In genomic region chr14:58129208-58129607, GRCh38 we compare ENCODE assay signal across 1 cellular context.
TF ChIP-seq lines count a peak whose summit lies in the region.

No MANE protein-coding gene starts in this region.

TF ChIP-seq in HepG2, 621 proteins besides CTCF, POLR2A, EP300 and RAD21:
- TF ChIP-seq NR2F6 (IDR thresholded peaks at IDR 0.05) (no peak), NR2F6 (CRISPR knock-in tag; IDR thresholded peaks at IDR 0.05) (no peak), ZNF121 (CRISPR knock-in tag; IDR thresholded peaks at IDR 0.05) (no peak), DR1 (CRISPR knock-in tag; IDR thresholded peaks at IDR 0.05) (no peak), MXD3 (CRISPR knock-in tag; IDR thresholded peaks at IDR 0.05) (no peak), ZNF362 (CRISPR knock-in tag; IDR thresholded peaks at IDR 0.05; ENCODE audit: borderline replicate concordance) (no peak), KDM6A (CRISPR knock-in tag; IDR thresholded peaks at IDR 0.05; ENCODE audit: low read depth) (no peak), GZF1 (CRISPR knock-in tag; IDR thresholded peaks at IDR 0.05) (no peak), ZNF501 (CRISPR knock-in tag; IDR thresholded peaks at IDR 0.05) (no peak), ZNF564 (CRISPR knock-in tag; IDR thresholded peaks at IDR 0.05) (no peak), PHF5A (CRISPR knock-in tag; IDR thresholded peaks at IDR 0.05; ENCODE audit: low read depth, unreplicated experiment) (no peak), REST (IDR thresholded peaks at IDR 0.05; ENCODE audit: borderline replicate concordance in 1 of 2, low read depth in 1 of 2, low read length in 2 of 2) (no peak), PPARG (CRISPR knock-in tag; conservative IDR thresholded peaks at IDR 0.05) (no peak), ZNF567 (CRISPR knock-in tag; IDR thresholded peaks at IDR 0.05; ENCODE audit: borderline replicate concordance) (no peak), ZNF672 (CRISPR knock-in tag; IDR thresholded peaks at IDR 0.05) (no peak), ZNF296 (CRISPR knock-in tag; conservative IDR thresholded peaks at IDR 0.05) (no peak)
TF ChIP-seq in HepG2: peak in this region for 0.
